In genomic region chr10:70960316-70960715, GRCh38 we compare ENCODE assay signal across 2 cellular contexts.
TF ChIP-seq lines count a peak whose summit lies in the region.

No MANE protein-coding gene starts in this region.

TF ChIP-seq in GM12891, 5 proteins besides CTCF, POLR2A, EP300 and RAD21:
- no peak for TF ChIP-seq PAX5 (IDR thresholded peaks at IDR 0.05; ENCODE audit: insufficient read depth, low read length, severe bottlenecking)
- no peak for TF ChIP-seq SPI1 (IDR thresholded peaks at IDR 0.05; ENCODE audit: low read depth, low read length)
- TF ChIP-seq POU2F2 (IDR thresholded peaks at IDR 0.05; ENCODE audit: low read depth, low read length): no peak
- no peak for TF ChIP-seq POLR2AphosphoS5 (IDR thresholded peaks at IDR 0.05; ENCODE audit: low read depth, low read length)
- no peak for TF ChIP-seq TAF1 (IDR thresholded peaks at IDR 0.05; ENCODE audit: low read depth, low read length)

TF ChIP-seq in GM12878, 131 proteins besides CTCF, POLR2A, EP300 and RAD21:
- TF ChIP-seq BCL3 (IDR thresholded peaks at IDR 0.05; ENCODE audit: borderline replicate concordance, insufficient read depth, low read depth, low read length, poor library complexity, severe bottlenecking) (peak; percentile 53), RFX5 (IDR thresholded peaks at IDR 0.05; ENCODE audit: low read depth, low read length) (no peak), NFIC (IDR thresholded peaks at IDR 0.05; ENCODE audit: low read depth, low read length) (0 out of 2 replicates have a peak, but pooled peaks have one; percentile 16)
